29 cellular contexts compared by ENCODE assay signal in the genomic region with DNA sequence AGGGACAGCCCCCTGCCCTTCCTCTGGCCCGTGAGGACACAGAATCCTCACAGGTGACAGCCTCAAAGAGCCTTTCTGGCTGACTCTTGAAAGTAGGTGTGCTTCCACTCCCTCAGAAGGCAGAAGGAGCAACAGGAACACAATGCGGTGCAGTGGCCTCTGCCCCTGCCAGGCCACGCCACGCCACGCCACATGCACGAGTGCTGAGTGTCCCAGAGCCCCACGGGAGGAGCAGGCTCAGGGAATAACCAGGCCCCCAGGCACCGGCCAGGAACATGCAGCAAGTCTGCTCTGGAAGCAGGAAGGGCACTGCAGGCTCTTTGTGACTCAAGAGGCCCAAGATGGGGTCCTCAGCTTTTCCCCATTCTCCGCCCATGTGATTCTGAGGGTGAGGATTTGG. TPM values are rescaled to one million over a fixed set of nuclear protein-coding genes. Genes with fewer than 3 reads are reported as not detected.
"Had no signal": no experiment of that assay in that cellular context is flagged by ENCODE, and none has a peak within 500 bp of the region (broad histone marks: within the 10 kb centered on the region; RNA-seq: fewer than 3 reads in every experiment).

No MANE protein-coding gene starts in this region.

- H3K27me3 ChIP-seq: colonic mucosa, esophagus squamous epithelium, gastrocnemius medialis, heart right ventricle had no signal

- DNase-seq: colonic mucosa; cortex of kidney; effector CD8-positive, alpha-beta T cell; effector memory CD8-positive, alpha-beta T cell; endodermal cell; erythroblast; esophagus squamous epithelium; foreskin fibroblast; foreskin melanocyte; gastrocnemius medialis; glutamatergic neuron; head of caudate nucleus; heart right ventricle; hippocampal formation; left colon; left ventricle myocardium inferior; lower lobe of right lung; mesenchymal stem cell; mucosa of descending colon; naive thymus-derived CD4-positive, alpha-beta T cell had no signal

- H3K36me3 ChIP-seq: colonic mucosa had no signal

- ATAC-seq: effector memory CD8-positive, alpha-beta T cell; esophagus mucosa; gastrocnemius medialis; heart right ventricle; left colon; left lobe of liver; lower lobe of right lung; mucosa of descending colon; naive thymus-derived CD4-positive, alpha-beta T cell had no signal

- H3K4me3 ChIP-seq: colonic mucosa, esophagus squamous epithelium, gastrocnemius medialis, heart right ventricle, left ventricle myocardium inferior, lower lobe of right lung, mucosa of descending colon had no signal

RNA-seq across cellular contexts. Expression of a gene that starts 18.1 kb away (rescaled TPM):
- total RNA-seq: left lobe of liver had no signal

RNA-seq across cellular contexts. Expression of a gene that starts 33.9 kb away (rescaled TPM):
- total RNA-seq: colonic mucosa; esophagus mucosa; esophagus squamous epithelium; gastrocnemius medialis; heart right ventricle; kidney epithelial cell; left colon; left lobe of liver; left ventricle myocardium inferior; lower leg skin; lower lobe of right lung; mesenteric fat pad; mucosa of descending colon; naive thymus-derived CD4-positive, alpha-beta T cell had no signal

RNA-seq across cellular contexts. Expression of a gene that starts 35.3 kb away (rescaled TPM):
- total RNA-seq: colonic mucosa; dermis microvascular lymphatic vessel endothelial cell; endodermal cell; esophagus mucosa; esophagus squamous epithelium; gastrocnemius medialis; glomerular endothelial cell; kidney epithelial cell; left colon; left lobe of liver; lower leg skin; lower lobe of right lung; lung microvascular endothelial cell; mesenteric fat pad; mesothelial cell of epicardium; mucosa of descending colon; naive thymus-derived CD4-positive, alpha-beta T cell had no signal
